Comparison of ENCODE assay signal across 9 cellular contexts in genomic region chr6:26538572-26538902, GRCh38. TPM values are rescaled to one million over a fixed set of nuclear protein-coding genes. Genes with fewer than 3 reads are reported as not detected.
DNase-seq lines count a peak whose midpoint lies in the region; ATAC-seq, FAIRE-seq and TF ChIP-seq lines count a peak whose summit lies in the region.
"Had no signal": no experiment of that assay in that cellular context is flagged by ENCODE, and none has a peak within 500 bp of the region (broad histone marks: within the 10 kb centered on the region; RNA-seq: fewer than 3 reads in every experiment).

No MANE protein-coding gene starts in this region.

- no peak for TF ChIP-seq CTCF in BJ (IDR thresholded peaks at IDR 0.05; ENCODE audit: insufficient read depth, low read depth, low read length)
- TF ChIP-seq CTCF in HL-60 (IDR thresholded peaks at IDR 0.05; ENCODE audit: insufficient read depth, low read length): no peak
- no peak for TF ChIP-seq CTCF in keratinocyte (optimal IDR thresholded peaks at IDR 0.05 in 1 of 3, IDR thresholded peaks at IDR 0.05 in 1 of 3, conservative IDR thresholded peaks at IDR 0.05 in 1 of 3; ENCODE audit: extremely low read depth in 1 of 3, insufficient read depth in 2 of 3, low read length in 3 of 3)

- CTCF ChIA-PET in BJ (lab: Yijun Ruan, JAX): interaction anchor here (1.3 kb wide), 1 partner anchor 17 kb away, joined by 3 read pairs; no protein-coding TSS in a partner anchor

- peaks cover 54% of the 10 kb centered on the region for H3K4me1 Mint-ChIP-seq in activated naive CD8-positive, alpha-beta T cell treated with anti-CD3 and anti-CD28 coated beads for 36 hours

- H3K27ac Mint-ChIP-seq in activated naive CD8-positive, alpha-beta T cell treated with anti-CD3 and anti-CD28 coated beads for 36 hours: peak overlapping the region; percentile 99

- peak overlapping the region; percentile 64 for H3K4me2 ChIP-seq in keratinocyte (ENCODE audit: control insufficient read depth, extremely low read depth, insufficient read depth, low read depth, low read length)

- dilution Hi-C loops in keratinocyte (cut with MboI; ENCODE audit: extremely low pct_ligation_motif_present, low sequenced_read_pairs): loop anchor here (25.0 kb wide), 1 partner anchor 201 kb away; no protein-coding TSS in a partner anchor

- peak overlapping the region; percentile 79 for H2AFZ ChIP-seq in keratinocyte (ENCODE audit: control insufficient read depth, low read length)

- H3K4me3 Mint-ChIP-seq in activated naive CD8-positive, alpha-beta T cell treated with anti-CD3 and anti-CD28 coated beads for 36 hours: peak overlapping the region; percentile 94

- no peaks in the 10 kb centered on the region for H4K20me1 ChIP-seq in keratinocyte (ENCODE audit: control insufficient read depth, extremely low read depth, insufficient read depth, low read length)

- ATAC-seq in GM21515 (IDR thresholded peaks at IDR 0.05; ENCODE audit: unreplicated experiment): no peak

- H3K36me3 Mint-ChIP-seq in activated naive CD8-positive, alpha-beta T cell treated with anti-CD3 and anti-CD28 coated beads for 36 hours: peaks cover 33% of the 10 kb centered on the region

- H3K79me2 ChIP-seq in keratinocyte (ENCODE audit: control insufficient read depth, insufficient read depth, low read length): peaks cover 39% of the 10 kb centered on the region

- H3K9ac ChIP-seq in keratinocyte (ENCODE audit: control insufficient read depth, extremely low read depth, insufficient read depth, low read length) (peak overlapping the region; percentile 93), stomach smooth muscle (ENCODE audit: low read length in 2 of 2) (peak overlapping the region; percentile 87 to 95)

- POLR2A ChIA-PET in BJ (lab: Charles Lee): no interaction called here

- peaks cover 18% of the 10 kb centered on the region for H3K4me1 ChIP-seq in keratinocyte (ENCODE audit: control insufficient read depth, extremely low read depth, insufficient read depth, low read length)
- peaks cover 28% of the 10 kb centered on the region for H3K4me1 ChIP-seq in stomach smooth muscle (ENCODE audit: control insufficient read depth, insufficient read depth, low read length)

- no peaks in the 10 kb centered on the region for H3K27me3 ChIP-seq in BJ (ENCODE audit: control insufficient read depth, insufficient read depth, low read length)
- H3K27me3 ChIP-seq in HL-60 (ENCODE audit: insufficient read depth, poor library complexity, severe bottlenecking): no peaks in the 10 kb centered on the region
- no peaks in the 10 kb centered on the region for H3K27me3 ChIP-seq in keratinocyte (ENCODE audit: control insufficient read depth, extremely low read depth, insufficient read depth, low read length)
- H3K27me3 ChIP-seq in stomach smooth muscle (ENCODE audit: control insufficient read depth in 1 of 2, insufficient read depth in 2 of 2, low read length in 2 of 2): no peaks in the 10 kb centered on the region

- FAIRE-seq in keratinocyte (lab: Jason Lieb, UNC): no peak
- FAIRE-seq: islet of Langerhans had no signal

- no peaks in the 10 kb centered on the region for H3K9me3 Mint-ChIP-seq in activated naive CD8-positive, alpha-beta T cell treated with anti-CD3 and anti-CD28 coated beads for 36 hours

- no peaks in the 10 kb centered on the region for H3K9me1 ChIP-seq in keratinocyte (ENCODE audit: control insufficient read depth, extremely low read depth, insufficient read depth, low read length)

- H3K4me3 ChIP-seq in BJ (ENCODE audit: low read depth, low read length) (peak overlapping the region; percentile 83), HL-60 (replicated peaks; ENCODE audit: insufficient read depth, low read length) (peak overlapping the region; percentile 61), keratinocyte (ENCODE audit: control insufficient read depth in 2 of 3, extremely low read depth in 1 of 3, insufficient read depth in 2 of 3, low read depth in 1 of 3, low read length in 3 of 3) (peak overlapping the region; percentile 73 to 98 (median 87)), stomach smooth muscle (ENCODE audit: low read length in 2 of 2) (peak overlapping the region; percentile 92 to 93)

- peaks cover 10% of the 10 kb centered on the region for H3K27me3 Mint-ChIP-seq in activated naive CD8-positive, alpha-beta T cell treated with anti-CD3 and anti-CD28 coated beads for 36 hours

- H3K9me3 ChIP-seq in keratinocyte (ENCODE audit: control insufficient read depth, low read depth, low read length) (no peaks in the 10 kb centered on the region), stomach smooth muscle (ENCODE audit: control insufficient read depth in 2 of 2, low read length in 2 of 2) (no peaks in the 10 kb centered on the region)

- no peak for DNase-seq in BJ (ENCODE audit: low read depth)
- peak in 1 of 2 experiments; percentile 11 for DNase-seq in HL-60 (ENCODE audit: low read depth in 1 of 2, low spot score in 1 of 2)
- DNase-seq in activated naive CD8-positive, alpha-beta T cell treated with anti-CD3 and anti-CD28 coated beads for 36 hours: no peak
- DNase-seq in keratinocyte (ENCODE audit: low read depth, low spot score): no peak
- no peak for DNase-seq in activated CD8-positive, alpha-beta memory T cell treated with anti-CD3 and anti-CD28 coated beads, Interleukin-2, amount 50 U/mL, for 48 hours
- no peak for DNase-seq in midbrain (lab: John Stamatoyannopoulos, UW)

- peak overlapping the region; percentile 93 for H3K27ac ChIP-seq in HL-60 (replicated peaks)
- peak overlapping the region; percentile 90 for H3K27ac ChIP-seq in keratinocyte (ENCODE audit: control insufficient read depth, insufficient read depth, low read length)
- peak overlapping the region; percentile 96 for H3K27ac ChIP-seq in stomach smooth muscle (ENCODE audit: low read length)

- H3K36me3 ChIP-seq in BJ (ENCODE audit: control insufficient read depth, insufficient read depth, low read length): no peaks in the 10 kb centered on the region; the same call in 1 of the 2 replicates
- H3K36me3 ChIP-seq in keratinocyte (ENCODE audit: control insufficient read depth in 2 of 2, extremely low read depth in 1 of 2, insufficient read depth in 2 of 2, low read length in 2 of 2): peaks cover 1 to 5% of the 10 kb centered on the region in 2 experiments
- peaks cover 6 to 10% of the 10 kb centered on the region in 2 donors for H3K36me3 ChIP-seq in stomach smooth muscle (ENCODE audit: control insufficient read depth in 2 of 2, insufficient read depth in 2 of 2, low read length in 2 of 2)

RNA-seq across cellular contexts. Expression of gene HMGN4, which starts 0.4 kb away (rescaled TPM):
- polyA plus RNA-seq in BJ (2011; rRNA removed) (41.4 and 60.9 TPM in 2 replicates), keratinocyte (46.4 to 62.6 TPM (median 54.0 TPM) in 3 replicates)
- 11.8 and 16.5 TPM in 2 replicates for polyA minus RNA-seq in BJ (2011; rRNA and poly(A)+ RNA removed)
- total RNA-seq in activated naive CD8-positive, alpha-beta T cell treated with anti-CD3 and anti-CD28 coated beads for 36 hours: 10 to 100 TPM; 89.2 to 90.1 TPM
- 8.6 TPM for polyA plus RNA-seq in keratinocyte (2011; ENCODE audit: low read depth)
- 52.5 and 77.7 TPM in 2 replicates for polyA plus RNA-seq in keratinocyte (2011; cell fraction: cytosol; rRNA removed)
- polyA plus RNA-seq in keratinocyte (2011; cell fraction: nucleus; rRNA removed): 49.5 and 51.9 TPM in 2 replicates
- 41.1 and 52.6 TPM in 2 replicates for polyA plus RNA-seq in keratinocyte (2012; ENCODE audit: low replicate concordance)
- 9.9 to 26.7 TPM (median 24.5 TPM) in 3 replicates for polyA minus RNA-seq in keratinocyte
- 45.5 TPM for polyA minus RNA-seq in keratinocyte (2011; cell fraction: cytosol; rRNA and poly(A)+ RNA removed)
- 11.4 and 17.5 TPM in 2 replicates for polyA minus RNA-seq in keratinocyte (2011; cell fraction: nucleus; rRNA and poly(A)+ RNA removed)

RNA-seq across cellular contexts. Expression of gene BTN1A1, which starts 38.4 kb away (rescaled TPM):
- polyA plus RNA-seq in BJ (2011; rRNA removed) (not detected in 2 replicates), keratinocyte (not detected in 3 replicates)
- not detected in 2 replicates for polyA minus RNA-seq in BJ (2011; rRNA and poly(A)+ RNA removed)
- under 1 TPM; 0.14 to 0.16 TPM for total RNA-seq in activated naive CD8-positive, alpha-beta T cell treated with anti-CD3 and anti-CD28 coated beads for 36 hours
- not detected for polyA plus RNA-seq in keratinocyte (2011; ENCODE audit: low read depth)
- not detected in 2 replicates for polyA plus RNA-seq in keratinocyte (2011; cell fraction: cytosol; rRNA removed)
- not detected in 2 replicates for polyA plus RNA-seq in keratinocyte (2011; cell fraction: nucleus; rRNA removed)
- not detected in 2 replicates for polyA plus RNA-seq in keratinocyte (2012; ENCODE audit: low replicate concordance)
- polyA minus RNA-seq in keratinocyte: not detected in 3 replicates
- polyA minus RNA-seq in keratinocyte (2011; cell fraction: cytosol; rRNA and poly(A)+ RNA removed): not detected
- not detected in 2 replicates for polyA minus RNA-seq in keratinocyte (2011; cell fraction: nucleus; rRNA and poly(A)+ RNA removed)

RNA-seq across cellular contexts. Expression of gene ABT1, which starts 58.2 kb away (rescaled TPM):
- 16.1 and 18.4 TPM in 2 replicates for polyA plus RNA-seq in BJ (2011; rRNA removed)
- polyA minus RNA-seq in BJ (2011; rRNA and poly(A)+ RNA removed): 9.2 and 11.0 TPM in 2 replicates
- total RNA-seq in activated naive CD8-positive, alpha-beta T cell treated with anti-CD3 and anti-CD28 coated beads for 36 hours: 10 to 100 TPM; 44.5 to 45.8 TPM
- 16.0 to 21.4 TPM (median 16.8 TPM) in 3 replicates for polyA plus RNA-seq in keratinocyte
- polyA plus RNA-seq in keratinocyte (2011; ENCODE audit: low read depth): 6.1 TPM
- 14.3 and 14.6 TPM in 2 replicates for polyA plus RNA-seq in keratinocyte (2011; cell fraction: cytosol; rRNA removed)
- 11.0 and 13.1 TPM in 2 replicates for polyA plus RNA-seq in keratinocyte (2011; cell fraction: nucleus; rRNA removed)
- 12.8 and 15.0 TPM in 2 replicates for polyA plus RNA-seq in keratinocyte (2012; ENCODE audit: low replicate concordance)
- 8.2 to 16.3 TPM (median 10.7 TPM) in 3 replicates for polyA minus RNA-seq in keratinocyte
- 17.6 TPM for polyA minus RNA-seq in keratinocyte (2011; cell fraction: cytosol; rRNA and poly(A)+ RNA removed)
- 6.4 and 7.4 TPM in 2 replicates for polyA minus RNA-seq in keratinocyte (2011; cell fraction: nucleus; rRNA and poly(A)+ RNA removed)
